11 cellular contexts compared by ENCODE assay signal in genomic region chr12:53223006-53223305, GRCh38. TPM values are rescaled to one million over a fixed set of nuclear protein-coding genes. Genes with fewer than 3 reads are reported as not detected.
DNase-seq lines count a peak whose midpoint lies in the region; ATAC-seq, FAIRE-seq and TF ChIP-seq lines count a peak whose summit lies in the region.
"Had no signal": no experiment of that assay in that cellular context is flagged by ENCODE, and none has a peak within 500 bp of the region (broad histone marks: within the 10 kb centered on the region; RNA-seq: fewer than 3 reads in every experiment).

No MANE protein-coding gene starts in this region.

- H3K4me1 Mint-ChIP-seq in endodermal cell (peaks cover 52% of the 10 kb centered on the region), osteocyte (ENCODE audit: unreplicated experiment) (peaks cover 69% of the 10 kb centered on the region)

- 45 to 52% methylated on average over 3 to 4 of the region's 4 CpGs for WGBS in endodermal cell (ENCODE audit: insufficient coverage in 1 of 2, insufficient read length in 1 of 2), 2 experiments

- no peak for TF ChIP-seq POLR2A in GM18505 (IDR thresholded peaks at IDR 0.05; ENCODE audit: borderline replicate concordance, extremely low read depth, insufficient read depth, insufficient read length)

- no peaks in the 10 kb centered on the region for H3K27me3 ChIP-seq in BLaER1 treated with 17β-estradiol and CSF1 and Interleukin-3, amounts not matched to agents 10 nM and 100 nM
- peaks cover 19% of the 10 kb centered on the region for H3K27me3 ChIP-seq in endodermal cell (ENCODE audit: control insufficient read depth, insufficient read depth, low read length, poor library complexity, severe bottlenecking)

- no peak for FAIRE-seq in frontal cortex (lab: Jason Lieb, UNC)
- FAIRE-seq: GM19239, TTC549 had no signal

- H3K36me3 Mint-ChIP-seq in endodermal cell (ENCODE audit: low read depth): peaks cover 4% of the 10 kb centered on the region
- peaks cover 4% of the 10 kb centered on the region for H3K36me3 Mint-ChIP-seq in osteocyte (ENCODE audit: unreplicated experiment)

- H3K27me3 Mint-ChIP-seq in endodermal cell (ENCODE audit: insufficient read depth) (peaks cover 30% of the 10 kb centered on the region), osteocyte (ENCODE audit: unreplicated experiment) (no peaks in the 10 kb centered on the region)

- no peak overlapping the region for H3K27ac Mint-ChIP-seq in endodermal cell
- H3K27ac Mint-ChIP-seq in osteocyte (ENCODE audit: unreplicated experiment): peak overlapping the region; percentile 94

- peaks cover 0 to 17% (median 0%) of the 10 kb centered on the region in 11 experiments; a peak in 8 of 22 replicates for H3K36me3 ChIP-seq in BLaER1 treated with 17β-estradiol and CSF1 and Interleukin-3, amounts not matched to agents 10 nM and 100 nM
- no peaks in the 10 kb centered on the region for H3K36me3 ChIP-seq in endodermal cell (ENCODE audit: control insufficient read depth, insufficient read depth, low read length)

- H3K4me2 ChIP-seq in BLaER1 treated with 17β-estradiol and CSF1 and Interleukin-3, amounts not matched to agents 10 nM and 100 nM: peak overlapping the region; percentile 81 to 99 (median 97)

- peaks cover 57 to 74% (median 69%) of the 10 kb centered on the region in 10 experiments for H3K4me1 ChIP-seq in BLaER1 treated with 17β-estradiol and CSF1 and Interleukin-3, amounts not matched to agents 10 nM and 100 nM
- peaks cover 15% of the 10 kb centered on the region for H3K4me1 ChIP-seq in endodermal cell (ENCODE audit: control insufficient read depth, insufficient read depth, low read length)

- DNase-seq in SK-MEL-5 (ENCODE audit: low read depth, low spot score) (peak; percentile 21), endodermal cell (peak; percentile 74), osteocyte (ENCODE audit: extremely low spot score, unreplicated experiment) (no peak), GM10266 (ENCODE audit: extremely low spot score) (no peak), frontal cortex (ENCODE audit: low spot score in 2 of 2) (no peak), HuH-7 (ENCODE audit: low spot score) (no peak)
- DNase-seq: DMS79 treated with DMSO at 0.1 percent for 48 hours had no signal

- H3K9me3 ChIP-seq in BLaER1 treated with 17β-estradiol and CSF1 and Interleukin-3, amounts not matched to agents 10 nM and 100 nM (replicated peaks in 1 of 11): no peaks in the 10 kb centered on the region
- H3K9me3 ChIP-seq in endodermal cell (ENCODE audit: control insufficient read depth, low read length): no peaks in the 10 kb centered on the region

- TF ChIP-seq CTCF in endodermal cell (conservative IDR thresholded peaks at IDR 0.05): no peak
- no peak for TF ChIP-seq CTCF in osteocyte (IDR thresholded peaks at IDR 0.05)
- TF ChIP-seq CTCF in GM10266 (IDR thresholded peaks at IDR 0.05; ENCODE audit: control insufficient read depth, insufficient read depth, low read depth, missing control alignments): no peak

- H3K9ac ChIP-seq in BLaER1 treated with 17β-estradiol and CSF1 and Interleukin-3, amounts not matched to agents 10 nM and 100 nM: peak overlapping the region; percentile 50 to 91 (median 86); a peak in 20 of 22 replicates
- no peak overlapping the region for H3K9ac ChIP-seq in endodermal cell (ENCODE audit: extremely low read depth, low read length, poor library complexity, severe bottlenecking)

- H3K27ac ChIP-seq in BLaER1 treated with 17β-estradiol and CSF1 and Interleukin-3, amounts not matched to agents 10 nM and 100 nM: peak overlapping the region in 10 of 11 experiments; percentile 78 to 96 (median 92); a peak in 18 of 22 replicates
- H3K27ac ChIP-seq in endodermal cell (ENCODE audit: low read depth, low read length): no peak overlapping the region

- peak overlapping the region in 5 of 10 experiments; percentile 16 to 89 (median 75); a peak in 8 of 20 replicates for H3K4me3 ChIP-seq in BLaER1 treated with 17β-estradiol and CSF1 and Interleukin-3, amounts not matched to agents 10 nM and 100 nM
- no peak overlapping the region for H3K4me3 ChIP-seq in endodermal cell (ENCODE audit: low read length)

- no peaks in the 10 kb centered on the region for H3K9me3 Mint-ChIP-seq in endodermal cell
- H3K9me3 Mint-ChIP-seq in osteocyte (ENCODE audit: unreplicated experiment): no peaks in the 10 kb centered on the region

- ATAC-seq in GM18505 (IDR thresholded peaks at IDR 0.05; ENCODE audit: unreplicated experiment): no peak

- H3K4me3 Mint-ChIP-seq in endodermal cell: peak overlapping the region; percentile 28
- peak overlapping the region; percentile 22 for H3K4me3 Mint-ChIP-seq in osteocyte (ENCODE audit: unreplicated experiment)

- H4K20me1 ChIP-seq in BLaER1 treated with 17β-estradiol and CSF1 and Interleukin-3, amounts not matched to agents 10 nM and 100 nM: no peaks in the 10 kb centered on the region

- in situ Hi-C loops in SK-MEL-5 (cut with HindIII; ENCODE audit: low pct_unique_long_range_greater_than_20kb, low sequenced_read_pairs): no loop called here

RNA-seq across cellular contexts. Expression of gene RARG, which starts 9.1 kb away (rescaled TPM):
- total RNA-seq in SK-MEL-5 (2014; rRNA removed; shearing (Covaris generic)): 5.6 and 7.0 TPM in 2 replicates
- 22.1 and 28.0 TPM in 2 replicates for polyA plus RNA-seq in SK-MEL-5 (2015; cell fraction: cytosol; rRNA removed)
- polyA plus RNA-seq in SK-MEL-5 (2015; cell fraction: nucleus; rRNA removed): 14.9 and 19.2 TPM in 2 replicates
- total RNA-seq in endodermal cell (10 to 100 TPM; 19.5 to 26.8 TPM), osteocyte (31.6 and 34.9 TPM in 2 replicates), frontal cortex (1.6 TPM)
- polyA plus RNA-seq in endodermal cell (2013, experiment 1 of 2): 23.9 TPM
- 18.1 TPM for polyA plus RNA-seq in endodermal cell (2013, experiment 2 of 2)

RNA-seq across cellular contexts. Expression of gene ITGB7, which starts 15.9 kb away (rescaled TPM):
- total RNA-seq in SK-MEL-5 (2014; rRNA removed; shearing (Covaris generic)): 18.8 and 29.2 TPM in 2 replicates
- polyA plus RNA-seq in SK-MEL-5 (2015; cell fraction: cytosol; rRNA removed): 16.3 and 18.5 TPM in 2 replicates
- polyA plus RNA-seq in SK-MEL-5 (2015; cell fraction: nucleus; rRNA removed): 87.1 and 96.7 TPM in 2 replicates
- total RNA-seq in endodermal cell: 1 to 10 TPM; 1.4 TPM
- 0.18 TPM for polyA plus RNA-seq in endodermal cell (2013, experiment 1 of 2)
- polyA plus RNA-seq in endodermal cell (2013, experiment 2 of 2): 0.46 TPM
- total RNA-seq in osteocyte: 0.83 TPM in 1 of 2 replicates, not detected in the other
- total RNA-seq in frontal cortex: not detected

RNA-seq across cellular contexts. Expression of gene CSAD, which starts 42.2 kb away (rescaled TPM):
- 1.7 and 6.1 TPM in 2 replicates for total RNA-seq in SK-MEL-5 (2014; rRNA removed; shearing (Covaris generic))
- 1.8 and 3.2 TPM in 2 replicates for polyA plus RNA-seq in SK-MEL-5 (2015; cell fraction: cytosol; rRNA removed)
- polyA plus RNA-seq in SK-MEL-5 (2015; cell fraction: nucleus; rRNA removed): 135 and 157 TPM in 2 replicates
- 10 to 100 TPM; 24.9 to 38.2 TPM for total RNA-seq in endodermal cell
- 20.2 TPM for polyA plus RNA-seq in endodermal cell (2013, experiment 1 of 2)
- 23.9 TPM for polyA plus RNA-seq in endodermal cell (2013, experiment 2 of 2)
- 45.0 and 47.0 TPM in 2 replicates for total RNA-seq in osteocyte
- total RNA-seq in frontal cortex: 11.8 TPM

RNA-seq across cellular contexts. Expression of gene ZNF740, which starts 42.4 kb away (rescaled TPM):
- 11.7 and 16.6 TPM in 2 replicates for total RNA-seq in SK-MEL-5 (2014; rRNA removed; shearing (Covaris generic))
- 12.4 and 15.3 TPM in 2 replicates for polyA plus RNA-seq in SK-MEL-5 (2015; cell fraction: cytosol; rRNA removed)
- 87.2 and 91.0 TPM in 2 replicates for polyA plus RNA-seq in SK-MEL-5 (2015; cell fraction: nucleus; rRNA removed)
- total RNA-seq in endodermal cell (10 to 100 TPM; 54.0 to 54.6 TPM), osteocyte (39.6 and 55.4 TPM in 2 replicates), frontal cortex (17.1 TPM)
- 31.5 TPM for polyA plus RNA-seq in endodermal cell (2013, experiment 1 of 2)
- polyA plus RNA-seq in endodermal cell (2013, experiment 2 of 2): 26.9 TPM

RNA-seq across cellular contexts. Expression of gene ESPL1, which starts 45.1 kb away (rescaled TPM):
- 8.3 and 9.2 TPM in 2 replicates for total RNA-seq in SK-MEL-5 (2014; rRNA removed; shearing (Covaris generic))
- polyA plus RNA-seq in SK-MEL-5 (2015; cell fraction: cytosol; rRNA removed): 19.1 and 25.2 TPM in 2 replicates
- 77.0 and 80.6 TPM in 2 replicates for polyA plus RNA-seq in SK-MEL-5 (2015; cell fraction: nucleus; rRNA removed)
- total RNA-seq in endodermal cell (10 to 100 TPM; 33.3 to 50.7 TPM), osteocyte (7.6 and 8.6 TPM in 2 replicates), frontal cortex (1.2 TPM)
- 33.8 TPM for polyA plus RNA-seq in endodermal cell (2013, experiment 1 of 2)
- polyA plus RNA-seq in endodermal cell (2013, experiment 2 of 2): 34.2 TPM

Comparison
In these comparisons a context has a peak if more than half of its experiments do, and no peak if none do; other contexts are left out.
1. DNase-seq: peak in SK-MEL-5 (single experiment) and endodermal cell (single experiment); none in osteocyte (single experiment), GM10266 (single experiment), frontal cortex (0 of 2) and HuH-7 (single experiment).